Comparison of ENCODE assay signal across 18 cellular contexts in the genomic region with DNA sequence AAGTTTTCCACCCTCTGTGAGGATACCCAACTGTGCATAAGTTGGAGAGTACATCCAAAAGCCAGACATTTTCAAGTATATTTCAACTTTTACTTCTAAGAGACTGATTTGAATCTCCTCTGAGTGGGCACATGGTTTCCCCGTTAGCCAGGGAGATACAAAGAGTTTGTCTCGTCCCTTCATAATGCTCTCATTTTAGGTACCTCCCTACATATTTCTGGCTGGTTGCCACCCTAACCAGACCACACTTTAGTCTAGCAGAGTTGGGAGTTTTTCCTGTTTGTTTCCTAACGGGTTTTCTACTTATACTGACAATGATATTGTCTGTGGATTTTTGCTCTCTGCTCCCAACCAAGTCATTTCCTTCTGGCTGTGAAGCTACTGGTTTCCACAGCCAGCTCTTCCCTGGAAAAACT.
DNase-seq lines count a peak whose midpoint lies in the region; ATAC-seq and TF ChIP-seq lines count a peak whose summit lies in the region.
"Had no signal": no experiment of that assay in that cellular context is flagged by ENCODE, and none has a peak within 500 bp of the region (broad histone marks: within the 10 kb centered on the region; RNA-seq: fewer than 3 reads in every experiment).

No MANE protein-coding gene starts in this region.

- ATAC-seq in HG03460 (IDR thresholded peaks at IDR 0.05; ENCODE audit: unreplicated experiment), result peak; percentile 5
- ATAC-seq in body of pancreas, result no peak

- BruUV-seq in mammary epithelial cell (replicated peaks; lab: Mats Ljungman, UMichigan) (no TSS peak), MCF 10A (replicated peaks; lab: Mats Ljungman, UMichigan) (no TSS peak)

- H3K27ac ChIP-seq in mammary epithelial cell (ENCODE audit: insufficient read depth, low read depth, low read length) (no peak overlapping the region), smooth muscle cell (ENCODE audit: low read depth) (no peak overlapping the region), body of pancreas (peak overlapping the region in 1 of 4 donors; percentile 16)
- H3K27ac ChIP-seq: PC-9 had no signal

- dilution Hi-C loops in mammary epithelial cell (cut with HindIII; ENCODE audit: low sequenced_read_pairs), result loop anchor here (10.0 kb wide), 1 partner anchor 254 kb away; no protein-coding TSS in a partner anchor

- no peak overlapping the region for H3K9ac ChIP-seq in mammary epithelial cell (ENCODE audit: insufficient read depth, low read length)
- no peak overlapping the region for H3K9ac ChIP-seq in smooth muscle cell (ENCODE audit: low read depth)

- peaks cover 13% of the 10 kb centered on the region for H3K4me1 Mint-ChIP-seq in MCF 10A (ENCODE audit: insufficient read depth, unreplicated experiment)
- H3K4me1 Mint-ChIP-seq: neural crest cell had no signal

- H3K27me3 ChIP-seq in mammary epithelial cell (ENCODE audit: insufficient read depth, low read length) (no peaks in the 10 kb centered on the region), smooth muscle cell (ENCODE audit: low read depth) (no peaks in the 10 kb centered on the region), body of pancreas (no peaks in the 10 kb centered on the region)

- TF ChIP-seq CTCF in mammary epithelial cell (conservative IDR thresholded peaks at IDR 0.05 in 1 of 2, IDR thresholded peaks at IDR 0.05 in 1 of 2; ENCODE audit: extremely low read depth in 1 of 2, insufficient read depth in 1 of 2, low read depth in 1 of 2, low read length in 2 of 2) (no peak), MCF 10A (IDR thresholded peaks at IDR 0.05; ENCODE audit: unreplicated experiment) (no peak), choroid plexus epithelial cell (conservative IDR thresholded peaks at IDR 0.05; ENCODE audit: low read depth, low read length) (no peak), smooth muscle cell (IDR thresholded peaks at IDR 0.05; ENCODE audit: borderline replicate concordance, insufficient read depth, poor library complexity, severe bottlenecking) (no peak), body of pancreas (IDR thresholded peaks at IDR 0.05) (no peak)

- no peaks in the 10 kb centered on the region for H4K20me1 ChIP-seq in mammary epithelial cell (ENCODE audit: insufficient read depth, low read length)
- H4K20me1 ChIP-seq in smooth muscle cell (ENCODE audit: low read depth), result no peaks in the 10 kb centered on the region

- no peaks in the 10 kb centered on the region for H3F3A ChIP-seq in smooth muscle cell (ENCODE audit: low read depth)

- POLR2A ChIA-PET in MCF 10A (lab: Yijun Ruan, JAX), result no interaction called here

- no peak overlapping the region for H3K27ac Mint-ChIP-seq in MCF 10A (ENCODE audit: low read depth, unreplicated experiment)

- H3K9me3 Mint-ChIP-seq in MCF 10A (ENCODE audit: unreplicated experiment), result no peaks in the 10 kb centered on the region
- H3K9me3 Mint-ChIP-seq: neural crest cell had no signal

- H3K9me3 ChIP-seq in mammary epithelial cell (replicated peaks; ENCODE audit: insufficient read depth, low read length) (no peaks in the 10 kb centered on the region), smooth muscle cell (replicated peaks; ENCODE audit: low read depth) (no peaks in the 10 kb centered on the region), body of pancreas (no peaks in the 10 kb centered on the region)

- H3K4me2 ChIP-seq in mammary epithelial cell (ENCODE audit: insufficient read depth, low read depth, low read length) (no peak overlapping the region), smooth muscle cell (no peak overlapping the region)
- H3K4me2 ChIP-seq: PC-9 had no signal

- WGBS in mammary epithelial cell (ENCODE audit: low coverage, missing lambda C conversion rate), result 0% methylated on average over 3 of the region's 3 CpGs
- WGBS in smooth muscle cell (ENCODE audit: low lambda C conversion rate), result 72% methylated on average over 3 of the region's 3 CpGs
- WGBS in body of pancreas, 2 donors, result 51 to 52% methylated on average over 3 of the region's 3 CpGs

- in situ Hi-C loops in mammary epithelial cell (cut with MboI; ENCODE audit: low sequenced_read_pairs in 2 of 2), result loop anchor here in 1 of 2 donors (10.0 kb wide), 1 partner anchor 254 kb away; no protein-coding TSS in a partner anchor

- H3K4me3 ChIP-seq in mammary epithelial cell (replicated peaks in 1 of 3; ENCODE audit: insufficient read depth in 1 of 3, low read depth in 2 of 3, low read length in 3 of 3) (no peak overlapping the region), choroid plexus epithelial cell (ENCODE audit: low read depth, low read length) (no peak overlapping the region), smooth muscle cell (no peak overlapping the region), body of pancreas (no peak overlapping the region)
- H3K4me3 ChIP-seq: PC-9 had no signal

- H3K27me3 Mint-ChIP-seq in MCF 10A (ENCODE audit: insufficient read depth, unreplicated experiment), result no peaks in the 10 kb centered on the region

- CTCF ChIA-PET in mammary epithelial cell (lab: Charles Lee; ENCODE audit: low non-redundant PET) (no interaction called here), MCF 10A (lab: Yijun Ruan, JAX) (no interaction called here)

- no peaks in the 10 kb centered on the region for H3K36me3 ChIP-seq in mammary epithelial cell (ENCODE audit: insufficient read depth, low read length)
- H3K36me3 ChIP-seq in smooth muscle cell (ENCODE audit: low read depth), result no peaks in the 10 kb centered on the region
- H3K36me3 ChIP-seq in body of pancreas (replicated peaks in 1 of 2; ENCODE audit: insufficient read depth in 1 of 2, low read depth in 2 of 2), result no peaks in the 10 kb centered on the region

- H3K4me1 ChIP-seq in mammary epithelial cell (ENCODE audit: insufficient read depth, low read length), result peaks cover 24% of the 10 kb centered on the region
- H3K4me1 ChIP-seq in smooth muscle cell (ENCODE audit: low read depth), result no peaks in the 10 kb centered on the region
- peaks cover 29% of the 10 kb centered on the region for H3K4me1 ChIP-seq in body of pancreas

- H2AFZ ChIP-seq in mammary epithelial cell (ENCODE audit: low read depth, low read length) (peak overlapping the region; percentile 84), smooth muscle cell (ENCODE audit: low read depth) (peak overlapping the region; percentile 27)
- H2AFZ ChIP-seq: PC-9 had no signal

- intact Hi-C loops in mammary epithelial cell (cut with micrococcal nuclease), result no loop called here
- intact Hi-C loops in MCF 10A (cut with micrococcal nuclease), result no loop called here
- intact Hi-C loops in body of pancreas (cut with DNase I), result no loop called here

- H3K79me2 ChIP-seq in mammary epithelial cell (ENCODE audit: insufficient read depth, low read length) (no peaks in the 10 kb centered on the region), smooth muscle cell (ENCODE audit: low read depth) (no peaks in the 10 kb centered on the region)

- H3K4me3 Mint-ChIP-seq in MCF 10A (ENCODE audit: unreplicated experiment), result no peak overlapping the region
- H3K4me3 Mint-ChIP-seq: neural crest cell had no signal

- H3K36me3 Mint-ChIP-seq in MCF 10A (ENCODE audit: insufficient read depth, unreplicated experiment), result no peaks in the 10 kb centered on the region

- no peak for TF ChIP-seq POLR2A in body of pancreas (IDR thresholded peaks at IDR 0.05)

- DNase-seq in mammary epithelial cell, result no peak
- DNase-seq in MCF 10A (ENCODE audit: unreplicated experiment), result no peak
- DNase-seq in choroid plexus epithelial cell (ENCODE audit: low read depth), result peak; percentile 22
- no peak for DNase-seq in smooth muscle cell (lab: John Stamatoyannopoulos, UW; ENCODE audit: unreplicated experiment)
- DNase-seq in DMS114 treated with DMSO at 0.1 percent for 48 hours (lab: John Stamatoyannopoulos, UW; ENCODE audit: unreplicated experiment), result no peak
- no peak for DNase-seq in NCI-H1105 treated with DMSO at 0.1 percent for 48 hours (lab: John Stamatoyannopoulos, UW)
- DNase-seq in body of pancreas, result no peak
- DNase-seq: activated effector memory CD4-positive, alpha-beta T cell treated with anti-CD3 and anti-CD28 coated beads, Interleukin-2, amount 50 U/mL, for 16 hours; anterior cingulate cortex; cerebellar nuclear complex; KBM-7; kidney glomerular epithelial cell; midbrain; NCI-H1048; NCI-H748 treated with DMSO at 0.1 percent for 48 hours; PC-9 had no signal
